In the genomic region with DNA sequence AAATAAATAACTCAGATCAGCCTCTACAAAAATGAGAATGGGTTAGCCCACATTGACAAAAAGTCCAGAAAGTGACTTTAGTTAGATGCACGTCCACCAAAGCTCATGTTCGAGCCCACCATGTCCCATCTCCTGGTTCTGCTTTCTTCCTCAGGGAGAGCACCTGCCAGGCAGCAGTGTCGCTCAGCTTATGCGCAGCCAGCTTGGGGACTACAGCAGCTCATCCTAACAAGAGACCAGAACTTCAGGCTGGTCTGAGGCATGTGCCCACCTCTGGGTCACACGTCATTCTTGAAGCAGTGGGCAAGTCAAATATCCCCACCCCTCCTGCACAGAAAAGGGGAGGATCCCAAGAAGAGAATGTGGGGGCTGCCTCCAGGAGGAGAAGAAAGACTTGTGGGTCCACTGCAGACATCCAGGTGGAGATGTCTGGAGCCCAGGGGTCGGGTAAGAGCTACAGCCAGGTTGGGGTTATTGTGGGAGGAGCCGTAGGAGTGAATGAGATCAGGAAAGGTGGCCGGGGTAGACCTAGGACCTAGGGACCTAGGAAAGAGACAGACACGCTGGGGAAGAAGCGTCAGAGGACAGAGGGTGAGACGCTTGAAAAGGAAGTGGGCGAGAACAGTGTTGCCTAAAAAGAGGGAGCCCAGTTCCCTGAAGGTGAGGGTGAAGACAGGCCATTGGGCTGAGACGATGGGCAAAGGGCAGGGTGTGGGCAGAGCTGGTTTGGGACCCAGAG, we compare ENCODE assay signal across 8 cellular contexts. TPM values are rescaled to one million over a fixed set of nuclear protein-coding genes. Genes with fewer than 3 reads are reported as not detected.
A peak's percentile ranks its signal among the peaks of the same experiment; 100 is the strongest.
DNase-seq lines count a peak whose midpoint lies in the region; ATAC-seq, FAIRE-seq and TF ChIP-seq lines count a peak whose summit lies in the region.

No MANE protein-coding gene starts in this region.

- SMC1A ChIA-PET in GM12878 (lab: Charles Lee; ENCODE audit: uncharacterized antibody, unreplicated experiment), result interaction anchor here (0.8 to 1.0 kb wide), 2 partner anchors 114 to 585 kb away, joined by 3 read pairs; no protein-coding TSS in a partner anchor

- TF ChIP-seq POLR2A in GM12878 (IDR thresholded peaks at IDR 0.05; ENCODE audit: low read depth, low read length), result no peak
- no peak for TF ChIP-seq POLR2A in thyroid gland (IDR thresholded peaks at IDR 0.05)

- peak overlapping the region; percentile 85 for H2AFZ ChIP-seq in GM12878 (ENCODE audit: control insufficient read depth, low read depth, low read length)

- no TSS peak for BruUV-seq in GM12878 (replicated peaks; lab: Mats Ljungman, UMichigan)

- peak overlapping the region; percentile 41; the same call in 1 of the 2 replicates for H3K9ac ChIP-seq in GM12878 (ENCODE audit: control insufficient read depth, insufficient read depth, low read length)

- TF ChIP-seq CTCF in GM12878 (IDR thresholded peaks at IDR 0.05 in 2 of 3, conservative IDR thresholded peaks at IDR 0.05 in 1 of 3; ENCODE audit: control insufficient read depth in 2 of 3, extremely low read depth in 1 of 3, insufficient read depth in 1 of 3, low read depth in 3 of 3, low read length in 3 of 3) (no peak), left lung (IDR thresholded peaks at IDR 0.05) (no peak), thyroid gland (IDR thresholded peaks at IDR 0.05) (no peak)

- no peak for TF ChIP-seq EP300 in GM12878 (IDR thresholded peaks at IDR 0.05; ENCODE audit: borderline replicate concordance in 1 of 2, control insufficient read depth in 1 of 2, low read depth in 2 of 2, low read length in 2 of 2)

- no peaks in the 10 kb centered on the region for H3K9me3 Mint-ChIP-seq in activated T-cell treated with anti-CD3 and anti-CD28 coated beads, Interleukin-2, amount 50 U/mL, for 72 hours

- no peaks in the 10 kb centered on the region for H3K79me2 ChIP-seq in GM12878 (ENCODE audit: control insufficient read depth, insufficient read depth, low read length)

- peak overlapping the region; percentile 82 for H3K4me2 ChIP-seq in GM12878 (ENCODE audit: control insufficient read depth, insufficient read depth)

- TF ChIP-seq RAD21 in GM12878 (IDR thresholded peaks at IDR 0.05; ENCODE audit: insufficient read depth, low read depth, low read length), result no peak

- WGBS in GM12878 (ENCODE audit: insufficient coverage, insufficient replicate concordance, low lambda C conversion rate, missing lambda C conversion rate), result 48% methylated on average over 13 of the region's 13 CpGs
- WGBS in thyroid gland, 2 donors, result 60 to 68% methylated on average over 12 to 13 of the region's 13 CpGs

- H3K4me3 ChIP-seq in GM12878 (peak overlapping the region; percentile 71), left lung (peak overlapping the region; percentile 48 to 54), thyroid gland (replicated peaks in 1 of 3) (peak overlapping the region in 1 of 3 donors; percentile 75)

- peaks cover 18% of the 10 kb centered on the region for H3K4me1 Mint-ChIP-seq in activated T-cell treated with anti-CD3 and anti-CD28 coated beads, Interleukin-2, amount 50 U/mL, for 72 hours (ENCODE audit: low read depth)

- intact Hi-C loops in GM12878 (cut with micrococcal nuclease; ENCODE audit: unreplicated experiment) (no loop called here), left lung (cut with DNase I) (no loop called here), thyroid gland (cut with DNase I) (no loop called here)

- H3K36me3 ChIP-seq in GM12878 (ENCODE audit: control insufficient read depth in 2 of 2, insufficient read depth in 2 of 2, low read length in 1 of 2) (no peaks in the 10 kb centered on the region), left lung (no peaks in the 10 kb centered on the region), thyroid gland (no peaks in the 10 kb centered on the region)

- CTCF ChIA-PET in GM12878 (lab: Yijun Ruan, JAX), result interaction anchor here (0.9 kb wide), 1 partner anchor 15 kb away, joined by 5 read pairs; no protein-coding TSS in a partner anchor

- H3K4me3 Mint-ChIP-seq in activated T-cell treated with anti-CD3 and anti-CD28 coated beads, Interleukin-2, amount 50 U/mL, for 72 hours, result peak overlapping the region; percentile 72 to 90

- H3K9me3 ChIP-seq in GM12878 (replicated peaks; ENCODE audit: control insufficient read depth, insufficient read depth, low read length) (no peaks in the 10 kb centered on the region; the same call in 1 of the 3 replicates), left lung (peaks cover 0 to 13% of the 10 kb centered on the region in 2 donors), thyroid gland (no peaks in the 10 kb centered on the region)

- H3K27ac ChIP-seq in GM12878 (ENCODE audit: control insufficient read depth, insufficient read depth), result no peak overlapping the region
- peak overlapping the region; percentile 76 to 87 for H3K27ac ChIP-seq in left lung
- H3K27ac ChIP-seq in thyroid gland, result peak overlapping the region; percentile 77 to 93 (median 85)

- no peak overlapping the region for H3K27ac Mint-ChIP-seq in activated T-cell treated with anti-CD3 and anti-CD28 coated beads, Interleukin-2, amount 50 U/mL, for 72 hours

- peak; percentile 6 to 20 for ATAC-seq in activated T-cell treated with anti-CD3 and anti-CD28 coated beads, Interleukin-2, amount 50 U/mL, for 72 hours (replicated peaks in 1 of 2)
- peak; percentile 35 for ATAC-seq in GM12878
- peak; percentile 15 for ATAC-seq in left lung

- in situ Hi-C loops in GM12878 (cut with MboI), result no loop called here

- peaks cover 31% of the 10 kb centered on the region for H3K27me3 Mint-ChIP-seq in activated T-cell treated with anti-CD3 and anti-CD28 coated beads, Interleukin-2, amount 50 U/mL, for 72 hours (ENCODE audit: low read depth)

- no peak for DNase-seq in activated T-cell treated with anti-CD3 and anti-CD28 coated beads, Interleukin-2, amount 50 U/mL, for 72 hours
- DNase-seq in activated T-cell treated with anti-CD3 and anti-CD28 coated beads, Interleukin-2, amount 50 U/mL, for 1 hour, result no peak
- DNase-seq in GM12878 (ENCODE audit: low read depth, low spot score) (no peak), left lung (peak in 1 of 2 donors; percentile 15), thyroid gland (no peak), DMS153 (lab: John Stamatoyannopoulos, UW) (no peak), T1000 (lab: John Stamatoyannopoulos, UW) (no peak), DMS114 treated with DMSO at 0.1 percent for 48 hours (lab: John Stamatoyannopoulos, UW; ENCODE audit: unreplicated experiment) (no peak)

- RAD21 ChIA-PET in GM12878 (lab: Charles Lee; ENCODE audit: unreplicated experiment), result no interaction called here

- H3K4me1 ChIP-seq in GM12878 (ENCODE audit: control insufficient read depth, insufficient read depth, low read length) (peaks cover 9% of the 10 kb centered on the region), left lung (peaks cover 0 to 40% of the 10 kb centered on the region in 2 donors), thyroid gland (peaks cover 11 to 31% of the 10 kb centered on the region in 2 donors)

- FAIRE-seq in GM12878 (lab: Jason Lieb, UNC), result no peak

- no peaks in the 10 kb centered on the region for H4K20me1 ChIP-seq in GM12878 (ENCODE audit: control insufficient read depth, insufficient read depth)

- POLR2A ChIA-PET in GM12878 (lab: Charles Lee), result no interaction called here

- peaks cover 2 to 3% of the 10 kb centered on the region in 2 donors for H3K36me3 Mint-ChIP-seq in activated T-cell treated with anti-CD3 and anti-CD28 coated beads, Interleukin-2, amount 50 U/mL, for 72 hours (ENCODE audit: insufficient read depth in 2 of 2)

- H3K27me3 ChIP-seq in GM12878 (replicated peaks in 1 of 2; ENCODE audit: control insufficient read depth in 2 of 2, insufficient read depth in 2 of 2, low read length in 1 of 2), result 0 out of 4 replicates have a peak, but pooled peaks cover 0 to 4% of the 10 kb centered on the region in 2 experiments
- H3K27me3 ChIP-seq in left lung, result no peaks in the 10 kb centered on the region
- no peaks in the 10 kb centered on the region for H3K27me3 ChIP-seq in thyroid gland

TF ChIP-seq in GM12878, 131 proteins besides CTCF, POLR2A, EP300 and RAD21:
- TF ChIP-seq NFXL1 (IDR thresholded peaks at IDR 0.05; ENCODE audit: borderline replicate concordance) (no peak), JUNB (IDR thresholded peaks at IDR 0.05) (no peak), CREB1 (IDR thresholded peaks at IDR 0.05; ENCODE audit: low read depth) (no peak), SMC3 (IDR thresholded peaks at IDR 0.05; ENCODE audit: borderline replicate concordance, low read length) (no peak), FOXK2 (IDR thresholded peaks at IDR 0.05) (peak; percentile 34; the same call in 1 of the 2 replicates)

RNA-seq across cellular contexts. Expression of a gene that starts 52.5 kb away (rescaled TPM):
- total RNA-seq in activated T-cell treated with anti-CD3 and anti-CD28 coated beads, Interleukin-2, amount 50 U/mL, for 72 hours, result 100 to 1,000 TPM; 127 to 154 TPM
- 75.6 and 78.6 TPM in 2 replicates for total RNA-seq in GM12878 (2013; cell fraction: nucleolus; rRNA removed)
- total RNA-seq in GM12878 (2014; rRNA removed) (42.0 and 48.6 TPM in 2 replicates), GM12878 (2014; rRNA removed; fragmentation: Illumina TruSeq; extraction: Trizol) (61.1 and 63.5 TPM in 2 replicates), GM12878 (2021) (131 and 132 TPM in 2 replicates), left lung (100 to 1,000 TPM; 155 to 247 TPM), thyroid gland (100 to 1,000 TPM in 1 of 4 donors, 10 to 100 TPM in 3; 55.9 to 113 (median 74.8) TPM)
- polyA plus RNA-seq in GM12878 (2011; ENCODE audit: low read depth), result 70.3 TPM
- polyA plus RNA-seq in GM12878 (2011; rRNA removed) (165 and 224 TPM in 2 replicates), GM12878 (2014; fragmentation: Illumina TruSeq; extraction: Trizol) (120 and 125 TPM in 2 replicates), GM12878 (2014; fragmentation: Nextera tagmentation; extraction: Ambion mirVana) (100 to 1,000 TPM; 123 to 151 TPM), GM12878 (2014; rRNA removed) (69.6 and 93.3 TPM in 2 replicates), GM12878 (2016; fragmentation: Nextera tagmentation; extraction: Ambion mirVana) (100 to 1,000 TPM; 201 to 209 TPM)
- polyA plus RNA-seq in GM12878 (2011; cell fraction: cytosol; rRNA removed), result 62.3 and 76.2 TPM in 2 replicates
- polyA plus RNA-seq in GM12878 (2011; cell fraction: nucleus; rRNA removed), result 58.9 and 74.6 TPM in 2 replicates
- polyA plus RNA-seq in GM12878 (2012), result 118 and 133 TPM in 2 replicates
- 83.2 and 145 TPM in 2 replicates for polyA minus RNA-seq in GM12878 (2011; rRNA and poly(A)+ RNA removed)
- 44.9 and 52.2 TPM in 2 replicates for polyA minus RNA-seq in GM12878 (2011; cell fraction: cytosol; rRNA and poly(A)+ RNA removed)
- 10.9 and 20.8 TPM in 2 replicates for polyA minus RNA-seq in GM12878 (2011; cell fraction: nucleus; rRNA and poly(A)+ RNA removed)
